1 cellular context compared by ENCODE assay signal in the genomic region with DNA sequence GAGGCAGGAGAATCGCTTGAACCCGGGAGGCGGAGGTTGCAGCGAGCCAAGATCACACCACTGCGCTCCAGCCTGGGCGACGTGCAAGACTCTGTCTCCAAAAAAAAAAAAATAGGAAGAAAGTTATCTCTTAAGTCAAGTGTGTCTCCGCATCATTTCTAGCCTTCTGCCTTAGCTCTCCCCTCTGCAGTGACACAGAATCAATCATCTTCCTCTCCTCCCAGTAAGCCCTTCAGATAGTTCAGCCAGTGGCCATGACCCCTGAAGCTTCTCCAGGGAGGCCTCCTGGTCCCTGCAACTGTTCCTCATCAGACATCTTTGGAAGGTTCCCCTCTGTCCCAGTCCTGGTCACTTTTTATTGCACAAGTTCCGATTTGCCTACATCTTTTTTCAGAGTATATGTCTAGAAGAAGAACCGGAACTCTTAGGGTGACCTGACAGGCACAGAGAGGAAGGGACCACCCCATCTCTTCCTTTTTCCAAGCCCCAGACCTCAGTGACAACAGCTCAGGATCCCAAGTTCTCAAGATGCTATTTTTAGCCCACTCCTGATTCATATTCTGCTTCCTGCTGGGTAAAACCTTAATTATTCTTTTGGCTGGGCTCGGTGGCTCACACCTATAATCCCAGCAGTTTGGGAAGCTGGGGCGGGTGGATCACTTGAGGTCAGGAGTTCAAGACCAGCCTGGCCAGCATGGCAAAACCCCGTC.
TF ChIP-seq lines count a peak whose summit lies in the region.

No MANE protein-coding gene starts in this region.

TF ChIP-seq in HCT116, 20 proteins besides CTCF, POLR2A, EP300 and RAD21:
- TF ChIP-seq FOSL1 (IDR thresholded peaks at IDR 0.05; ENCODE audit: low read depth): no peak
- TF ChIP-seq SP1 (IDR thresholded peaks at IDR 0.05; ENCODE audit: low read depth): no peak
- TF ChIP-seq EZH2phosphoT487 (IDR thresholded peaks at IDR 0.05; ENCODE audit: borderline replicate concordance): no peak
- no peak for TF ChIP-seq JUND (IDR thresholded peaks at IDR 0.05)
- TF ChIP-seq TCF7L2 (IDR thresholded peaks at IDR 0.05; ENCODE audit: borderline replicate concordance, extremely low read depth, insufficient read depth, insufficient read length): no peak
